In the genomic region with DNA sequence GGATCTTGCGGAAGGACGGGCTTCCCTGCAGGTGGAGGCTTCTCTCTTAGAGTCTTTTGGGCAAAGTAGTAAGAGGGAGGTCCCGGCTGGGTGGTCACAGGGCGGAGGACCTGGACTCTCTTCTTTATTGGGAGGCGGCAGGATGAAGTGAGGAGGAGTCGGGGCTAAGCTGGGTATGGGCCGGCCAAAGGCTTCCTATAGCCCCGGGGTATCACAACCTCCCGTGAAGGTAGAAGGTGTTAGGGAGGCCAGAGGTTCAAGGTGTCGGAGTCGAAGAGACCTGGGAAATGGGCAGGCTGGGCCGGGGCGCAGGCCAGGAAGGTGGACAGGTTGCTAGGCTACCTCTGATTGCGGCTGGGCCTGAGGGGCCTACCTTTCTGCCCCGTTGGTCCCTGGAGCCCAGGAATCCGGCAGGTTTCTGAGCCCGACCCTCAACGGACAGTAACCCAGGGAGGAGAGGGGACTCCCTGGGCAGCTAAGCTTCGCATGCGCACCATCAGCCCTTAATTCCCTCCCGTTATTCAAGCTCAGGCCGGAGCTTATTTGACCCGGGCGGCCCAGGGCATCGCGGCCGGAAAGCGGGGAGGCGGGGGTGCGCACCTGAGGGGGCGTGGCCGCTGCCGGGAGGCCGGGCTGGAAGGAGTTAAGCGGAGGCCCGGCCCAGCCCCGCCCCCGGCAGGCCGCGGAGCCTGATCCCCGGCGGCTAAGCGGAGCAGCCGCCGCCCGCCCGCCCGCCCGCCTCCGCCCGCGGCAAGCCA, we compare ENCODE assay signal across 8 cellular contexts. TPM values are rescaled to one million over a fixed set of nuclear protein-coding genes. Genes with fewer than 3 reads are reported as not detected.
DNase-seq lines count a peak whose midpoint lies in the region; ATAC-seq and TF ChIP-seq lines count a peak whose summit lies in the region.

Gene TESK1 (plus strand): TSS at position 685 of the 758 bp plus-strand sequence. CDS start 358 bp downstream, outside the sequence.

- H4K20me1 ChIP-seq in osteoblast (ENCODE audit: insufficient read depth, low read length): peaks cover 18% of the 10 kb centered on the region

- H3K4me1 ChIP-seq in osteoblast (ENCODE audit: insufficient read depth, low read length): peaks cover 30% of the 10 kb centered on the region

- peaks cover 27% of the 10 kb centered on the region; the same call in 1 of the 2 replicates for H3K36me3 ChIP-seq in KOPT-K1 (ENCODE audit: insufficient read depth, low read length)
- H3K36me3 ChIP-seq in osteoblast (ENCODE audit: insufficient read depth, low read length): peaks cover 28% of the 10 kb centered on the region

- H3K79me2 ChIP-seq in osteoblast (ENCODE audit: insufficient read depth, low read length): peaks cover 24% of the 10 kb centered on the region

- H3K4me3 ChIP-seq in osteoblast (ENCODE audit: insufficient read depth, low read length): peak within 1 kb of the TSS; percentile 78

- H3K9me3 ChIP-seq in KOPT-K1 (ENCODE audit: insufficient read depth, low read length, poor library complexity, severe bottlenecking) (no peaks in the 10 kb centered on the region), osteoblast (ENCODE audit: low read depth, low read length) (no peaks in the 10 kb centered on the region)

- no peak for TF ChIP-seq CTCF in osteoblast (IDR thresholded peaks at IDR 0.05; ENCODE audit: extremely low read depth, low read depth, low read length)

- peak; percentile 39 for ATAC-seq in GM21786 (IDR thresholded peaks at IDR 0.05; ENCODE audit: unreplicated experiment)

- peak within 1 kb of the TSS; percentile 62 for H3K27ac ChIP-seq in KOPT-K1 (ENCODE audit: low read depth, low read length, poor library complexity, severe bottlenecking)
- H3K27ac ChIP-seq in osteoblast (ENCODE audit: low read depth, low read length): peak within 1 kb of the TSS; percentile 61
- H3K27ac ChIP-seq in temporal lobe (ENCODE audit: low read depth, low read length): peak within 1 kb of the TSS; percentile 70

- DNase-seq in DMS79 treated with DMSO at 0.1 percent for 48 hours (lab: John Stamatoyannopoulos, UW) (peak; percentile 52), SKM-1 treated with dmso at 0.1 percent for 144 hours (lab: John Stamatoyannopoulos, UW; ENCODE audit: unreplicated experiment) (peak; percentile 56), head of caudate nucleus (peak in 39 of 42 donors; percentile 39 to 86 (median 69)), osteoblast (ENCODE audit: insufficient read length, low spot score, missing footprints) (peak; percentile 98)

- peaks cover 3% of the 10 kb centered on the region for H3K36me3 Mint-ChIP-seq in activated naive CD8-positive, alpha-beta T cell

- H3K4me2 ChIP-seq in osteoblast (ENCODE audit: insufficient read depth, low read length): peak within 1 kb of the TSS; percentile 97

- H3K4me1 Mint-ChIP-seq in activated naive CD8-positive, alpha-beta T cell (ENCODE audit: low read depth): peaks cover 31% of the 10 kb centered on the region

- peak within 1 kb of the TSS; percentile 98 for H3K27ac Mint-ChIP-seq in activated naive CD8-positive, alpha-beta T cell

- H3K27me3 Mint-ChIP-seq in activated naive CD8-positive, alpha-beta T cell: no peaks in the 10 kb centered on the region

- intact Hi-C loops in head of caudate nucleus (cut with DNase I): loop anchor here (2.0 to 10.0 kb wide), 3 partner anchors 42 to 123 kb away; no protein-coding TSS in a partner anchor

- H3K4me3 Mint-ChIP-seq in activated naive CD8-positive, alpha-beta T cell: peak within 1 kb of the TSS; percentile 97

- no peaks in the 10 kb centered on the region for H3K9me3 Mint-ChIP-seq in activated naive CD8-positive, alpha-beta T cell (ENCODE audit: low read depth)

- peak within 1 kb of the TSS; percentile 91 for H2AFZ ChIP-seq in osteoblast (ENCODE audit: low read length)

- no peaks in the 10 kb centered on the region for H3K27me3 ChIP-seq in osteoblast (ENCODE audit: insufficient read depth, low read length)

RNA-seq across cellular contexts. Expression of gene TESK1, which starts in this region (rescaled TPM):
- total RNA-seq in osteoblast: 18.5 and 18.6 TPM in 2 replicates
- 12.5 TPM for total RNA-seq in temporal lobe

Comparison
In these comparisons a context has a peak if more than half of its experiments do, and no peak if none do; other contexts are left out.
1. Peak in every context shown above with its lines: DNase-seq, ATAC-seq, H3K4me3 ChIP-seq and H3K27ac ChIP-seq.